In genomic region chr20:62120990-62121775, GRCh38 we compare ENCODE assay signal across 8 cellular contexts.
DNase-seq lines count a peak whose midpoint lies in the region; ATAC-seq and TF ChIP-seq lines count a peak whose summit lies in the region.

No MANE protein-coding gene starts in this region.

- peaks cover 21% of the 10 kb centered on the region for H3K4me1 ChIP-seq in stomach smooth muscle (ENCODE audit: control insufficient read depth, insufficient read depth, low read length)

- peaks cover 11 to 16% of the 10 kb centered on the region in 2 donors for H3K36me3 ChIP-seq in stomach smooth muscle (ENCODE audit: control insufficient read depth in 2 of 2, insufficient read depth in 2 of 2, low read length in 2 of 2)

- peaks cover 9 to 16% of the 10 kb centered on the region in 2 donors for H3K27me3 ChIP-seq in stomach smooth muscle (ENCODE audit: control insufficient read depth in 1 of 2, insufficient read depth in 2 of 2, low read length in 2 of 2)

- no peaks in the 10 kb centered on the region for H3K9me3 ChIP-seq in stomach smooth muscle (ENCODE audit: control insufficient read depth in 2 of 2, low read length in 2 of 2)

- no peak for TF ChIP-seq CTCF in LNCaP clone FGC (IDR thresholded peaks at IDR 0.05; ENCODE audit: control insufficient read depth, extremely low read depth, insufficient read depth)
- TF ChIP-seq CTCF in astrocyte of the cerebellum (IDR thresholded peaks at IDR 0.05; ENCODE audit: low read depth, low read length, missing control alignments) = no peak

- in situ Hi-C loops in astrocyte of the cerebellum (cut with HindIII; ENCODE audit: low sequenced_read_pairs) = no loop called here

- H3K27ac ChIP-seq in stomach smooth muscle (ENCODE audit: low read length) = peak overlapping the region; percentile 84

- H3K4me3 ChIP-seq in LNCaP clone FGC (ENCODE audit: low read depth, low read length) (peak overlapping the region; percentile 56), astrocyte of the cerebellum (ENCODE audit: low read depth, low read length) (peak overlapping the region; percentile 58), stomach smooth muscle (ENCODE audit: low read length in 2 of 2) (peak overlapping the region; percentile 77 to 81)

- DNase-seq in LNCaP clone FGC (ENCODE audit: low read depth) (no peak), astrocyte of the cerebellum (ENCODE audit: low read depth) (no peak), kidney glomerular epithelial cell (lab: John Stamatoyannopoulos, UW) (peak; percentile 52), NCI-H345 (lab: John Stamatoyannopoulos, UW) (no peak)
- DNase-seq in stimulated activated CD8-positive, alpha-beta memory T cell treated with anti-CD3 and anti-CD28 coated beads, Interleukin-4, amount 100 ng/mL, for 48 hours = no peak

- ATAC-seq in GM18499 (IDR thresholded peaks at IDR 0.05; ENCODE audit: insufficient read depth, unreplicated experiment) = peak; percentile 15
- ATAC-seq in GM21737 (IDR thresholded peaks at IDR 0.05; ENCODE audit: unreplicated experiment) = peak; percentile 11

- peak overlapping the region; percentile 64 to 79 for H3K9ac ChIP-seq in stomach smooth muscle (ENCODE audit: low read length in 2 of 2)
